ENCODE assay signal across 10 cellular contexts in genomic region chr13:50129065-50129922, GRCh38.
A peak's percentile ranks its signal among the peaks of the same experiment; 100 is the strongest.
DNase-seq lines count a peak whose midpoint lies in the region; ATAC-seq lines count a peak whose summit lies in the region.
"Had no signal": no experiment of that assay in that cellular context is flagged by ENCODE, and none has a peak within 500 bp of the region (broad histone marks: within the 10 kb centered on the region; RNA-seq: fewer than 3 reads in every experiment).

No MANE protein-coding gene starts in this region.

- H3K27ac ChIP-seq in thymus (ENCODE audit: low read depth) = no peak overlapping the region
- H3K27ac ChIP-seq: C4-2B had no signal

- H3K4me3 ChIP-seq in thymus (ENCODE audit: low read length) = peak overlapping the region; percentile 57

- peaks cover 32% of the 10 kb centered on the region for H3K4me1 ChIP-seq in thymus (ENCODE audit: control insufficient read depth, insufficient read depth, low read length)

- H3K27ac Mint-ChIP-seq in activated CD4-positive, alpha-beta T cell treated with anti-CD3 and anti-CD28 coated beads, Interleukin-2, amount 10 ng/mL, durations not matched to agents 7 days and 5 days = peak overlapping the region; percentile 84
- peak overlapping the region; percentile 36 to 68 for H3K27ac Mint-ChIP-seq in activated naive CD4-positive, alpha-beta T cell treated with anti-CD3 and anti-CD28 coated beads, Interleukin-2, amount 50 U/mL, for 72 hours
- peak overlapping the region in 1 of 6 donors; percentile 40 for H3K27ac Mint-ChIP-seq in immature natural killer cell

- peaks cover 59% of the 10 kb centered on the region for H3K27me3 Mint-ChIP-seq in activated CD4-positive, alpha-beta T cell treated with anti-CD3 and anti-CD28 coated beads, Interleukin-2, amount 10 ng/mL, durations not matched to agents 7 days and 5 days
- peaks cover 40 to 69% (median 69%) of the 10 kb centered on the region in 3 donors for H3K27me3 Mint-ChIP-seq in immature natural killer cell (ENCODE audit: low read depth in 3 of 3)

- no peaks in the 10 kb centered on the region for H3K36me3 ChIP-seq in thymus (ENCODE audit: control insufficient read depth, insufficient read depth)

- H3K4me1 Mint-ChIP-seq in activated CD4-positive, alpha-beta T cell treated with anti-CD3 and anti-CD28 coated beads, Interleukin-2, amount 10 ng/mL, durations not matched to agents 7 days and 5 days = peaks cover 56% of the 10 kb centered on the region
- peaks cover 44 to 54% of the 10 kb centered on the region in 2 donors for H3K4me1 Mint-ChIP-seq in immature natural killer cell

- H3K36me3 Mint-ChIP-seq in activated CD4-positive, alpha-beta T cell treated with anti-CD3 and anti-CD28 coated beads, Interleukin-2, amount 10 ng/mL, durations not matched to agents 7 days and 5 days (ENCODE audit: low read depth) = peaks cover 17% of the 10 kb centered on the region
- H3K36me3 Mint-ChIP-seq in activated naive CD4-positive, alpha-beta T cell treated with anti-CD3 and anti-CD28 coated beads, Interleukin-2, amount 50 U/mL, for 72 hours = peaks cover 5 to 25% of the 10 kb centered on the region in 2 donors
- no peaks in the 10 kb centered on the region for H3K36me3 Mint-ChIP-seq in immature natural killer cell

- CTCF ChIA-PET in activated CD4-positive, alpha-beta T cell treated with anti-CD3 and anti-CD28 coated beads, Interleukin-2, amount 10 ng/mL, durations not matched to agents 7 days and 5 days (lab: Charles Lee) = no interaction called here

- H3K27me3 ChIP-seq in thymus (ENCODE audit: control insufficient read depth, insufficient read depth) = peaks cover 55% of the 10 kb centered on the region

- DNase-seq in activated CD4-positive, alpha-beta T cell treated with anti-CD3 and anti-CD28 coated beads, Interleukin-2, amount 10 ng/mL, durations not matched to agents 7 days and 5 days = peak; percentile 11
- no peak for DNase-seq in activated CD4-positive, alpha-beta T cell treated with anti-CD3 and anti-CD28 coated beads for 4 hours
- DNase-seq in activated naive CD4-positive, alpha-beta T cell treated with anti-CD3 and anti-CD28 coated beads, Interleukin-2, amount 50 U/mL, for 72 hours (ENCODE audit: low spot score in 2 of 2) = no peak
- DNase-seq in immature natural killer cell (no peak), NCI-H82 treated with DMSO at 0.1 percent for 48 hours (lab: John Stamatoyannopoulos, UW; ENCODE audit: unreplicated experiment) (no peak)
- DNase-seq in activated CD4-positive, alpha-beta T cell treated with anti-CD3 and anti-CD28 coated beads, Interleukin-2, amount 50 U/mL, for 1 hour = no peak
- DNase-seq: NCI-H1930 had no signal

- POLR2A ChIA-PET in activated CD4-positive, alpha-beta T cell treated with anti-CD3 and anti-CD28 coated beads, Interleukin-2, amount 10 ng/mL, durations not matched to agents 7 days and 5 days (lab: Charles Lee) = interaction anchor here (0.6 kb wide), 1 partner anchor 49 kb away, joined by 3 read pairs; no protein-coding TSS in a partner anchor

- ATAC-seq in activated naive CD4-positive, alpha-beta T cell treated with anti-CD3 and anti-CD28 coated beads, Interleukin-2, amount 50 U/mL, for 72 hours = no peak
- ATAC-seq in GM21515 (IDR thresholded peaks at IDR 0.05; ENCODE audit: unreplicated experiment) = no peak

- H3K9me3 Mint-ChIP-seq in activated CD4-positive, alpha-beta T cell treated with anti-CD3 and anti-CD28 coated beads, Interleukin-2, amount 10 ng/mL, durations not matched to agents 7 days and 5 days = peaks cover 5% of the 10 kb centered on the region
- peaks cover 0 to 3% of the 10 kb centered on the region in 2 donors for H3K9me3 Mint-ChIP-seq in activated naive CD4-positive, alpha-beta T cell treated with anti-CD3 and anti-CD28 coated beads, Interleukin-2, amount 50 U/mL, for 72 hours
- peaks cover 0 to 2% (median 0%) of the 10 kb centered on the region in 6 donors for H3K9me3 Mint-ChIP-seq in immature natural killer cell

- 33% methylated on average over 42 of the region's 42 CpGs for WGBS in thymus

- peak overlapping the region; percentile 63 for H3K4me3 Mint-ChIP-seq in activated CD4-positive, alpha-beta T cell treated with anti-CD3 and anti-CD28 coated beads, Interleukin-2, amount 10 ng/mL, durations not matched to agents 7 days and 5 days
- H3K4me3 Mint-ChIP-seq in immature natural killer cell = peak overlapping the region; percentile 19 to 81 (median 54)

- H3K9me3 ChIP-seq in thymus (ENCODE audit: control insufficient read depth) = no peaks in the 10 kb centered on the region
